ENCODE assay signal across 8 cellular contexts in the genomic region with DNA sequence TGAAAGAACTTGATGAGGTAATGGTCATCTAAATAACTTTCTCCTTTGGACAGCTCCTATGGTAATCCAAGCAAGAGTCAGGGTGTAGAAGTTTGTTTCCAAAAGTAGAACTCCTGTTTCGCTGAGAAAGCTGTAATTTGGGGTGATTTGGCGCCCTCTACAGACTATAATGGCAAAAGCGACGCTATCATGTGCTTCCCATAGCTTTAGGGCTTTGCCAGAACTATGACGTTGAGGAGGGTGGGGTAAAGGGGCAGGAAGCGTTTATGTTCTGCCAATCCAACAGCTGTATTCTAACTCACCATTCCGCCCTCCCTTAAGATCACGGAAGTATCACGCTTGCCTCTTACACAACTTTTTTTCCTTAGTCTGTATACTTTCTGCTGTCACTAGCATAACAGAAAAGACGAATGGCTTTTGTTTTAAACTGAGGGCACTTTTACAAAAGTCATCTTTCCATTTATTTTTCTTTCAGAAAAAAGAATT. TPM values are rescaled to one million over a fixed set of nuclear protein-coding genes. Genes with fewer than 3 reads are reported as not detected.
A peak's percentile ranks its signal among the peaks of the same experiment; 100 is the strongest.
DNase-seq lines count a peak whose midpoint lies in the region; ATAC-seq, FAIRE-seq and TF ChIP-seq lines count a peak whose summit lies in the region.

A gene with protein sequence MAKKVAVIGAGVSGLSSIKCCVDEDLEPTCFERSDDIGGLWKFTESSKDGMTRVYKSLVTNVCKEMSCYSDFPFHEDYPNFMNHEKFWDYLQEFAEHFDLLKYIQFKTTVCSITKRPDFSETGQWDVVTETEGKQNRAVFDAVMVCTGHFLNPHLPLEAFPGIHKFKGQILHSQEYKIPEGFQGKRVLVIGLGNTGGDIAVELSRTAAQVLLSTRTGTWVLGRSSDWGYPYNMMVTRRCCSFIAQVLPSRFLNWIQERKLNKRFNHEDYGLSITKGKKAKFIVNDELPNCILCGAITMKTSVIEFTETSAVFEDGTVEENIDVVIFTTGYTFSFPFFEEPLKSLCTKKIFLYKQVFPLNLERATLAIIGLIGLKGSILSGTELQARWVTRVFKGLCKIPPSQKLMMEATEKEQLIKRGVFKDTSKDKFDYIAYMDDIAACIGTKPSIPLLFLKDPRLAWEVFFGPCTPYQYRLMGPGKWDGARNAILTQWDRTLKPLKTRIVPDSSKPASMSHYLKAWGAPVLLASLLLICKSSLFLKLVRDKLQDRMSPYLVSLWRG (plus strand): TSS at position 349 of the 486 bp plus-strand sequence. CDS start 5,643 bp downstream, outside the sequence.

- 0 out of 3 replicates have a peak, but pooled peaks cover 3% of the 10 kb centered on the region for H3K4me1 ChIP-seq in A549
- H3K4me1 ChIP-seq in smooth muscle cell (ENCODE audit: low read depth): peaks cover 12% of the 10 kb centered on the region

- H3K9me3 Mint-ChIP-seq in MCF 10A (ENCODE audit: unreplicated experiment): no peaks in the 10 kb centered on the region

- no peaks in the 10 kb centered on the region; the same call in 2 of the 3 replicates for H3K9me3 ChIP-seq in A549
- H3K9me3 ChIP-seq in smooth muscle cell (replicated peaks; ENCODE audit: low read depth): no peaks in the 10 kb centered on the region

- H3K27ac Mint-ChIP-seq in MCF 10A (ENCODE audit: low read depth, unreplicated experiment): peak within 1 kb of the TSS; percentile 79

- peak; percentile 72 to 75 for TF ChIP-seq RAD21 in A549 (conservative IDR thresholded peaks at IDR 0.05 in 1 of 2, IDR thresholded peaks at IDR 0.05 in 1 of 2)

- H3K27ac ChIP-seq in A549 (peak within 1 kb of the TSS in 1 of 2 experiments; percentile 47; a peak in 1 of 6 replicates), smooth muscle cell (ENCODE audit: low read depth) (peak within 1 kb of the TSS; percentile 89)

- 2% methylated on average over 10 of the region's 10 CpGs for WGBS in A549 (ENCODE audit: missing lambda C conversion rate)
- under 1% methylated on average over 10 of the region's 10 CpGs for WGBS in smooth muscle cell (ENCODE audit: low lambda C conversion rate)

- H3K36me3 Mint-ChIP-seq in MCF 10A (ENCODE audit: insufficient read depth, unreplicated experiment): no peaks in the 10 kb centered on the region

- peak within 1 kb of the TSS; percentile 76 for H3K4me2 ChIP-seq in A549
- peak within 1 kb of the TSS; percentile 88 for H3K4me2 ChIP-seq in smooth muscle cell

- no peak for TF ChIP-seq EP300 in A549 (IDR thresholded peaks at IDR 0.05)

- POLR2A ChIA-PET in A549 (lab: Yijun Ruan, JAX): interaction anchor here (0.7 to 1.3 kb wide), 4 partner anchors 68 to 434 kb away, joined by 3 to 4 read pairs (median 4); no protein-coding TSS in a partner anchor
- POLR2A ChIA-PET in MCF 10A (lab: Yijun Ruan, JAX): interaction anchor here (0.7 to 3.1 kb wide), 23 partner anchors 12 to 403 kb away, joined by 3 to 41 read pairs (median 4); a partner anchor contains a TSS

- H3K27me3 ChIP-seq in smooth muscle cell (ENCODE audit: low read depth): no peaks in the 10 kb centered on the region

- peak; percentile 91 for FAIRE-seq in A549 (lab: Jason Lieb, UNC)
- FAIRE-seq in TTC549 (lab: Jason Lieb, UNC): peak; percentile 100

- peaks cover 6% of the 10 kb centered on the region for H3K4me1 Mint-ChIP-seq in MCF 10A (ENCODE audit: insufficient read depth, unreplicated experiment)

- TF ChIP-seq POLR2A in A549 (IDR thresholded peaks at IDR 0.05; ENCODE audit: low read length): no peak
- TF ChIP-seq POLR2A in GM18526 (IDR thresholded peaks at IDR 0.05; ENCODE audit: extremely low read depth, insufficient read length): peak; percentile 37

- DNase-seq in A549 (ENCODE audit: low read depth in 1 of 2, low spot score in 1 of 2) (peak; percentile 94 to 97), NCI-H2107 (lab: John Stamatoyannopoulos, UW) (peak; percentile 69), MCF 10A (ENCODE audit: unreplicated experiment) (peak; percentile 100), iPS-NIHi11 (ENCODE audit: low spot score) (peak; percentile 96), smooth muscle cell (lab: John Stamatoyannopoulos, UW; ENCODE audit: unreplicated experiment) (peak; percentile 25)

- CTCF ChIA-PET in A549 (lab: Yijun Ruan, JAX): interaction anchor here (0.6 to 2.4 kb wide), 34 partner anchors 10 to 350 kb away, joined by 3 to 17 read pairs (median 4); a partner anchor contains a TSS
- CTCF ChIA-PET in MCF 10A (lab: Yijun Ruan, JAX): interaction anchor here (0.5 to 4.5 kb wide), 94 partner anchors 9 to 1312 kb away, joined by 3 to 651 read pairs (median 5); a partner anchor contains a TSS

- H3K27me3 Mint-ChIP-seq in MCF 10A (ENCODE audit: insufficient read depth, unreplicated experiment): no peaks in the 10 kb centered on the region

- no peaks in the 10 kb centered on the region for H4K20me1 ChIP-seq in smooth muscle cell (ENCODE audit: low read depth)

- H3K9ac ChIP-seq in smooth muscle cell (ENCODE audit: low read depth): peak within 1 kb of the TSS; percentile 87

- intact Hi-C loops in MCF 10A (cut with micrococcal nuclease): loop anchor here (1.0 to 10.0 kb wide), 6 partner anchors 69 to 347 kb away; a partner anchor contains a TSS

- no peaks in the 10 kb centered on the region for H3F3A ChIP-seq in smooth muscle cell (ENCODE audit: low read depth)

- H3K36me3 ChIP-seq in smooth muscle cell (ENCODE audit: low read depth): no peaks in the 10 kb centered on the region

- H3K4me3 ChIP-seq in A549 (peak within 1 kb of the TSS; percentile 33), smooth muscle cell (peak within 1 kb of the TSS; percentile 64)

- ATAC-seq in A549 (peak; percentile 100), HG03066 (IDR thresholded peaks at IDR 0.05; ENCODE audit: low read depth, unreplicated experiment) (peak; percentile 100)

- peak within 1 kb of the TSS; percentile 76 for H2AFZ ChIP-seq in smooth muscle cell (ENCODE audit: low read depth)

- H3K4me3 Mint-ChIP-seq in MCF 10A (ENCODE audit: unreplicated experiment): peak within 1 kb of the TSS; percentile 64

- H3K79me2 ChIP-seq in smooth muscle cell (ENCODE audit: low read depth): no peaks in the 10 kb centered on the region

- no TSS peak for BruUV-seq in MCF 10A (replicated peaks; lab: Mats Ljungman, UMichigan)

- TF ChIP-seq CTCF in A549 (IDR thresholded peaks at IDR 0.05) (peak; percentile 86), MCF 10A (IDR thresholded peaks at IDR 0.05; ENCODE audit: unreplicated experiment) (peak; percentile 85), smooth muscle cell (IDR thresholded peaks at IDR 0.05; ENCODE audit: borderline replicate concordance, insufficient read depth, poor library complexity, severe bottlenecking) (peak; percentile 80)

TF ChIP-seq in A549, 52 proteins besides CTCF, POLR2A, EP300 and RAD21:
- TF ChIP-seq EHF (CRISPR knock-in tag; IDR thresholded peaks at IDR 0.05): no peak
- TF ChIP-seq CEBPB (IDR thresholded peaks at IDR 0.05): peak; percentile 38 to 77; a peak in 3 of 4 replicates
- TF ChIP-seq, protein P1, sequence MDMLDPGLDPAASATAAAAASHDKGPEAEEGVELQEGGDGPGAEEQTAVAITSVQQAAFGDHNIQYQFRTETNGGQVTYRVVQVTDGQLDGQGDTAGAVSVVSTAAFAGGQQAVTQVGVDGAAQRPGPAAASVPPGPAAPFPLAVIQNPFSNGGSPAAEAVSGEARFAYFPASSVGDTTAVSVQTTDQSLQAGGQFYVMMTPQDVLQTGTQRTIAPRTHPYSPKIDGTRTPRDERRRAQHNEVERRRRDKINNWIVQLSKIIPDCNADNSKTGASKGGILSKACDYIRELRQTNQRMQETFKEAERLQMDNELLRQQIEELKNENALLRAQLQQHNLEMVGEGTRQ (IDR thresholded peaks at IDR 0.05): 0 out of 2 replicates have a peak, but pooled peaks have one; percentile 19
- TF ChIP-seq RFX5 (IDR thresholded peaks at IDR 0.05): peak; percentile 48; the same call in 1 of the 2 replicates
- TF ChIP-seq, protein P2, sequence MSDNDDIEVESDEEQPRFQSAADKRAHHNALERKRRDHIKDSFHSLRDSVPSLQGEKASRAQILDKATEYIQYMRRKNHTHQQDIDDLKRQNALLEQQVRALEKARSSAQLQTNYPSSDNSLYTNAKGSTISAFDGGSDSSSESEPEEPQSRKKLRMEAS (IDR thresholded peaks at IDR 0.05): peak; percentile 69
- TF ChIP-seq, protein P3, sequence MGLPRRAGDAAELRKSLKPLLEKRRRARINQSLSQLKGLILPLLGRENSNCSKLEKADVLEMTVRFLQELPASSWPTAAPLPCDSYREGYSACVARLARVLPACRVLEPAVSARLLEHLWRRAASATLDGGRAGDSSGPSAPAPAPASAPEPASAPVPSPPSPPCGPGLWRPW (IDR thresholded peaks at IDR 0.05): no peak
- TF ChIP-seq FOSL2 (IDR thresholded peaks at IDR 0.05): no peak
- TF ChIP-seq FOSL2 (CRISPR knock-in tag; IDR thresholded peaks at IDR 0.05): no peak
- no peak for TF ChIP-seq GATA3 (IDR thresholded peaks at IDR 0.05; ENCODE audit: borderline replicate concordance)
- peak; percentile 53 for TF ChIP-seq SMC3 (IDR thresholded peaks at IDR 0.05)
- peak; percentile 83 for TF ChIP-seq MAFK (IDR thresholded peaks at IDR 0.05; ENCODE audit: partially characterized antibody)

RNA-seq across cellular contexts. Expression of the gene that starts here (rescaled TPM):
- 0.99 and 1.9 TPM in 2 replicates for polyA plus RNA-seq in A549 (2011; rRNA removed)
- 0.16 and 0.29 TPM in 2 replicates for polyA plus RNA-seq in A549 (2012; cell fraction: cytosol; rRNA removed)
- polyA plus RNA-seq in A549 (2012; cell fraction: nucleus; rRNA removed): 0.13 and 0.22 TPM in 2 replicates
- polyA plus RNA-seq in A549 (2017; fragmentation: RNase III; extraction: RNeasy Plus Mini Kit Qiagen cat#74134 plus additional on column Dnase treatment): 0.32 to 0.66 TPM (median 0.43 TPM) in 3 replicates
- polyA minus RNA-seq in A549 (2011; rRNA and poly(A)+ RNA removed): 0.33 and 1.3 TPM in 2 replicates
- total RNA-seq in MCF 10A (2022): 0.63 and 1.5 TPM in 2 replicates
- 2.0 and 3.9 TPM in 2 replicates for total RNA-seq in smooth muscle cell
- polyA plus RNA-seq in smooth muscle cell: 0.59 and 2.0 TPM in 2 replicates

Comparison
In these comparisons a context has a peak if more than half of its experiments do, and no peak if none do; other contexts are left out.
1. DNase-seq: peak in every context shown above with its lines; median percentile 100 in MCF 10A; 96 in iPS-NIHi11; 96 in A549; 69 in NCI-H2107; 25 in smooth muscle cell.